Comparison of ENCODE assay signal across 17 cellular contexts in the genomic region with DNA sequence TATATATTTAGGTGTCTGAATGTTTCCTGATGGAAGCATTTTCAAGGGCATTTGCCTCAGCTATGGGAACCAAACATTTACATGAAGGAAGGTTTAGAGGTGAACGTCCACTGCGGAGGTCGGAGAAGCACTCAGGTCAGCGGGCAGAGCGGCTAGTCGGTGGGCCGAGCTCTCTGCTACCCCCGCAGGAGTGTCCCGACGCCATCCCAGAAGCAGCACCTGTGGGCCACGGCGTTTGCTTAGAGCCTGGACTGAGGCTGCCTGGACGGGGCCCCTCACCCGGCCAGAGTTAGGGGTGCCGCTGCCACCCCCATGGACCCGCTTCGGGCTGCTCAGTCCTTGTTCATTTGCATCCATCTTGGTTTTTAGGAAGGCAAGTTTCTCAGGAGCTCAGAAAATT.
"Had no signal": no experiment of that assay in that cellular context is flagged by ENCODE, and none has a peak within 500 bp of the region (broad histone marks: within the 10 kb centered on the region; RNA-seq: fewer than 3 reads in every experiment).

No MANE protein-coding gene starts in this region.

- H3K9me3 ChIP-seq: thoracic aorta had no signal

- DNase-seq: activated CD4-positive, alpha-beta T cell treated with anti-CD3 and anti-CD28 coated beads, Interleukin-2, amount 10 ng/mL, durations not matched to agents 7 days and 5 days; activated CD4-positive, CD25-positive, alpha-beta regulatory T cell treated with anti-CD3 and anti-CD28 coated beads, Interleukin-2, amount 50 U/mL, for 72 hours; activated CD8-positive, alpha-beta memory T cell treated with anti-CD3 and anti-CD28 coated beads, Interleukin-2, amount 10 ng/mL, durations not matched to agents 7 days and 5 days; activated CD8-positive, alpha-beta T cell treated with anti-CD3 and anti-CD28 coated beads for 36 hours; activated effector memory CD4-positive, alpha-beta T cell treated with anti-CD3 and anti-CD28 coated beads, Interleukin-2, amount 50 U/mL, for 16 hours; activated T-cell treated with anti-CD3 and anti-CD28 coated beads for 4 hours; brain microvascular endothelial cell; central memory CD4-positive, alpha-beta T cell; effector memory CD4-positive, alpha-beta T cell; islet precursor cell; nucleus accumbens; stimulated activated CD4-positive, alpha-beta T cell treated with anti-CD3 and anti-CD28 coated beads, Interleukin-4, amount 100 ng/mL, for 24 hours; stimulated activated naive CD4-positive, alpha-beta T cell treated with Interleukin-2 at 50 U/mL for 16 hours; T-helper 1 cell; WERI-Rb-1 had no signal

- ATAC-seq: activated CD8-positive, alpha-beta memory T cell treated with anti-CD3 and anti-CD28 coated beads, Interleukin-2, amount 10 ng/mL, durations not matched to agents 7 days and 5 days; activated CD8-positive, alpha-beta T cell treated with anti-CD3 and anti-CD28 coated beads for 36 hours; esophagus mucosa had no signal

- H3K27ac ChIP-seq: brain microvascular endothelial cell, thoracic aorta, WERI-Rb-1 had no signal

- H3K4me3 ChIP-seq: thoracic aorta had no signal

- H3K36me3 ChIP-seq: brain microvascular endothelial cell, thoracic aorta, WERI-Rb-1 had no signal
